ENCODE assay signal across 6 cellular contexts in the genomic region with DNA sequence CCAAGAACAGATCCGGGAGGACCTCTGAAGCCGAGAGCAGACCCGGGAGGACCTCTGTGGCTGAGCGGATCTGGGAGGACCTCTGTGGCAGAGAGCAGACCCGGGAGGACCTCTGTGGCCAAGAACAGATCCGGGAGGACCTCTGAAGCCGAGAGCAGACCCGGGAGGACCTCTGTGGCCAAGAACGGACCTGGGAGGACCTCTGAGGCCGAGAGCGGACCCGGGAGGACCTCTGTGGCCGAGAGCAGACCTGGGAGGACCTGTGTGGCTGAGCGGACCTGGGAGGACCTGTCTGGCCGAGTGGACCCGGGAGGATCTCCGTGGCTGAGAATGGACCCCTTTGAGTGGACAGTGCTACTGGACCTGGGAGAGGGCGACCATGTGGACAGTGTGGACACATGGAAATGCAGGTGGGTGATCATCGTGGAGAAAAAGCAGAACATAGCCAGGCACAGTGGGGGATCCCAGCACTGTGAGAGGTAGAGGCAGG. TPM values are rescaled to one million over a fixed set of nuclear protein-coding genes. Genes with fewer than 3 reads are reported as not detected.
"Had no signal": no experiment of that assay in that cellular context is flagged by ENCODE, and none has a peak within 500 bp of the region (broad histone marks: within the 10 kb centered on the region; RNA-seq: fewer than 3 reads in every experiment).

No MANE protein-coding gene starts in this region.

RNA-seq across cellular contexts. Expression of a gene that starts 16.1 kb away (rescaled TPM):
- total RNA-seq: activated CD8-positive, alpha-beta memory T cell treated with anti-CD3 and anti-CD28 coated beads, Interleukin-2, amount 10 ng/mL, durations not matched to agents 7 days and 5 days; activated CD8-positive, alpha-beta T cell treated with anti-CD3 and anti-CD28 coated beads, Interleukin-2, amount 10 ng/mL, durations not matched to agents 7 days and 5 days; activated naive CD8-positive, alpha-beta T cell treated with anti-CD3 and anti-CD28 coated beads, Interleukin-2, amount 10 ng/mL, durations not matched to agents 7 days and 5 days; activated T-helper 2 cell treated with anti-CD3 and anti-CD28 coated beads, Interferon-gamma antibody, Interleukin-2, Interleukin-4, amounts not matched to agents 10 μg/mL and 5 μg/mL and 100 μg/mL, durations not matched to agents 14 hours and 24 hours and 36 hours; T-helper 1 cell treated with Interleukin-12 subunit alpha and Interleukin-12 subunit beta and Interleukin-4 antibody, amounts not matched to agents 30 ng/mL and 1 ng/mL, for 36 hours; T-helper 2 cell treated with Interferon-gamma antibody and Interleukin-4, amounts not matched to agents 100 ng/mL and 5 ng/mL, for 36 hours had no signal
